In the genomic region with DNA sequence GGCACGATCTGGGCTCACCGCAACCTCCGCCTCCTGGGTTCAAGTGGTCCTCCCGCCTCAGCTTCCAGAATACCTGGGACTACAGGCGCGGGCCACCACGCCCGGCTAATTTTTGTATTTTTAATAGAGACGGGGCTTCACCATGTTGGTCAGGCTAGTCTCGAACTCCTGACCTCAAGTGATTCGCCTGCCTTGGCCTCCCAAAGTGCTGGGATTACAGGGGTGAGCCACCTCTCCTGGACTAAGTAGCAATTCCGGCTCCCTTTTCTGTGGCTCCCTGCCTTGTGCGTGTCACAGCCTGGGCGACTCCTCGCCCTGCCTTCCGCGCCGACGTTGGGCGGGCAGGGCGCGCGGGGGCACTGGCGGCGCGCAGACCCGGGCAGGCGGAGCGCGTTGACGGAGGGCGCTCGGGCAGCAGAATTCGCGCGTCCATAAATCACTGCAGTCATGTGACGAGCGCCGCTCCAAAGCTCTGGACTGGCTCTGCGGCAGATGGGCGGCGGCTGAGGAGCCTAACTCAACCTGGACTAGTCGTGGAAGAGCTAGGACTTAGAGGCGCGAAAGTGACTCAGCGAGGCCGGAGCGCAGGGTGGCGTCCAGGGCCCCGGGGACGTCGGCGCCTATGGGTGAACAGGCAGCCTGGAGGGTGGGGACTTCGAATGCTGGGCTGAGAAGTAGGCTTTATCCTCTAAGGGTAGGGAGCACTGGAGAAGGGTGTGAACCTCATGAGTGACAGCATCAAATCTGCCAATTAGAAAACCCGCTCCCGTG, we compare ENCODE assay signal across 9 cellular contexts. TPM values are rescaled to one million over a fixed set of nuclear protein-coding genes. Genes with fewer than 3 reads are reported as not detected.
A peak's percentile ranks its signal among the peaks of the same experiment; 100 is the strongest.
DNase-seq lines count a peak whose midpoint lies in the region; ATAC-seq, FAIRE-seq and TF ChIP-seq lines count a peak whose summit lies in the region.
"Had no signal": no experiment of that assay in that cellular context is flagged by ENCODE, and none has a peak within 500 bp of the region (broad histone marks: within the 10 kb centered on the region; RNA-seq: fewer than 3 reads in every experiment).

No MANE protein-coding gene starts in this region.

- CTCF ChIA-PET in HepG2 (lab: Yijun Ruan, JAX; ENCODE audit: low intra/inter-chr PET ratio, low total read pairs) = no interaction called here

- H3K27me3 ChIP-seq in RWPE2 (ENCODE audit: insufficient read depth, poor library complexity, severe bottlenecking) = no peaks in the 10 kb centered on the region
- H3K27me3 ChIP-seq in HepG2 (ENCODE audit: control insufficient read depth in 1 of 2, insufficient read depth in 2 of 2, low read length in 2 of 2) = no peaks in the 10 kb centered on the region
- H3K27me3 ChIP-seq in stomach = no peaks in the 10 kb centered on the region

- H3K9me3 ChIP-seq in RWPE2 (ENCODE audit: severe bottlenecking) = no peaks in the 10 kb centered on the region
- H3K9me3 ChIP-seq in HepG2 (ENCODE audit: low read length) = no peaks in the 10 kb centered on the region
- H3K9me3 ChIP-seq in stomach = no peaks in the 10 kb centered on the region

- intact Hi-C loops in HepG2 (cut with micrococcal nuclease; ENCODE audit: unreplicated experiment) = no loop called here
- intact Hi-C loops in stomach (cut with DNase I; ENCODE audit: low total_unique reads) = no loop called here

- H4K20me1 ChIP-seq in HepG2 (ENCODE audit: insufficient read depth, low read length) = no peaks in the 10 kb centered on the region

- TF ChIP-seq CTCF in RWPE2 (IDR thresholded peaks at IDR 0.05; ENCODE audit: poor library complexity, severe bottlenecking) (peak; percentile 13), HepG2 (CRISPR knock-in tag; IDR thresholded peaks at IDR 0.05) (no peak), stomach (IDR thresholded peaks at IDR 0.05) (peak in 1 of 7 experiments; percentile 29)

- H3K36me3 ChIP-seq in RWPE2 (ENCODE audit: low read depth) (peaks cover 21% of the 10 kb centered on the region), HepG2 (replicated peaks in 1 of 2; ENCODE audit: control insufficient read depth in 1 of 2, insufficient read depth in 2 of 2, low read length in 2 of 2) (peaks cover 2 to 11% of the 10 kb centered on the region in 2 experiments; a peak in 1 of 5 replicates), stomach (peaks cover 0 to 19% (median 15%) of the 10 kb centered on the region in 4 donors)

- WGBS in HepG2 (ENCODE audit: low lambda C conversion rate) = 96% methylated on average over 56 of the region's 56 CpGs
- WGBS in stomach, 5 donors = 9 to 16% (median 13%) methylated on average over 36 to 56 of the region's 56 CpGs

- no peak overlapping the region for H3K9ac ChIP-seq in HepG2 (ENCODE audit: insufficient read depth, low read depth, low read length)

- in situ Hi-C loops in HepG2 (cut with HindIII; ENCODE audit: extremely low pct_ligation_motif_present, low pct_unique_long_range_greater_than_20kb) = no loop called here

- DNase-seq in NCI-H2107 (lab: John Stamatoyannopoulos, UW) (peak; percentile 50), NCI-H2107 treated with DMSO at 0.1 percent for 48 hours (lab: John Stamatoyannopoulos, UW; ENCODE audit: unreplicated experiment) (no peak), HUDEP-2 (lab: John Stamatoyannopoulos, UW; ENCODE audit: unreplicated experiment in 76 of 76) (peak in 50 of 76 experiments; percentile 4 to 64 (median 37)), RWPE2 (ENCODE audit: low spot score) (peak; percentile 89), HepG2 (ENCODE audit: low spot score) (no peak), stomach (peak; percentile 87), NCI-H1694 treated with DMSO at 0.1 percent for 48 hours (lab: John Stamatoyannopoulos, UW) (no peak)

- H3K27ac ChIP-seq in RWPE2 (ENCODE audit: poor library complexity, severe bottlenecking) (peak overlapping the region; percentile 58), cingulate gyrus (ENCODE audit: low read depth, low read length) (peak overlapping the region; percentile 41), HepG2 (ENCODE audit: extremely low read length, insufficient read depth, low read length) (no peak overlapping the region), stomach (peak overlapping the region; percentile 88 to 97 (median 94))

- H2AFZ ChIP-seq in HepG2 (ENCODE audit: low read length) = no peak overlapping the region

- no peak for FAIRE-seq in HepG2 (lab: Jason Lieb, UNC)
- FAIRE-seq: A204.1 had no signal

- no peak overlapping the region for H3K4me2 ChIP-seq in HepG2 (ENCODE audit: low read depth, low read length)

- TF ChIP-seq RAD21 in HepG2 (CRISPR knock-in tag; IDR thresholded peaks at IDR 0.05) = no peak

- H3K4me3 ChIP-seq in RWPE2 (ENCODE audit: severe bottlenecking) (peak overlapping the region; percentile 89), HepG2 (replicated peaks in 1 of 3; ENCODE audit: insufficient read depth in 1 of 3, low read depth in 2 of 3, low read length in 3 of 3) (no peak overlapping the region), stomach (peak overlapping the region; percentile 66 to 97 (median 86))

- POLR2A ChIA-PET in HepG2 (lab: Yijun Ruan, JAX) = no interaction called here

- peaks cover 9% of the 10 kb centered on the region for H3K79me2 ChIP-seq in HepG2 (ENCODE audit: insufficient read depth, low read length)

- TF ChIP-seq EP300 in HepG2 (IDR thresholded peaks at IDR 0.05; ENCODE audit: low read depth in 2 of 2, low read length in 2 of 2) = no peak
- TF ChIP-seq EP300 in HepG2 (CRISPR knock-in tag; IDR thresholded peaks at IDR 0.05; ENCODE audit: borderline replicate concordance) = no peak
- TF ChIP-seq EP300 in stomach (IDR thresholded peaks at IDR 0.05) = no peak

- TF ChIP-seq POLR2A in HepG2 (IDR thresholded peaks at IDR 0.05; ENCODE audit: insufficient read depth in 1 of 2, low read depth in 2 of 2, low read length in 2 of 2) (no peak), stomach (IDR thresholded peaks at IDR 0.05) (no peak)

- peak; percentile 83 for ATAC-seq in RWPE2 (ENCODE audit: low read depth)
- no peak for ATAC-seq in HepG2

- H3K4me1 ChIP-seq in RWPE2 (ENCODE audit: insufficient read depth, poor library complexity, severe bottlenecking) (peaks cover 2% of the 10 kb centered on the region), HepG2 (ENCODE audit: insufficient read depth, low read length) (peaks cover 11% of the 10 kb centered on the region), stomach (peaks cover 20 to 40% (median 30%) of the 10 kb centered on the region in 4 donors)

- BruUV-seq in HepG2 (replicated peaks; lab: Mats Ljungman, UMichigan) = no TSS peak

RNA-seq across cellular contexts. Expression of gene CIZ1, which starts 1.4 kb away (rescaled TPM):
- total RNA-seq in HepG2 (2016; rRNA removed; fragmentation: Illumina TruSeq; extraction: Trizol) = 25.8 and 30.6 TPM in 2 replicates
- total RNA-seq in HepG2 (2016; cell fraction: cytosol; rRNA removed; fragmentation: Illumina TruSeq; extraction: Trizol; ENCODE audit: low read depth) = 36.1 and 38.7 TPM in 2 replicates
- total RNA-seq in HepG2 (2016; cell fraction: insoluble cytoplasmic fraction; rRNA removed; fragmentation: Illumina TruSeq; extraction: Trizol) = 18.6 and 29.5 TPM in 2 replicates
- total RNA-seq in HepG2 (2016; cell fraction: membrane; rRNA removed; fragmentation: Illumina TruSeq; extraction: Trizol) = 57.5 and 63.8 TPM in 2 replicates
- total RNA-seq in HepG2 (2016; cell fraction: nucleus; rRNA removed; fragmentation: Illumina TruSeq; extraction: Trizol) = 29.5 and 33.7 TPM in 2 replicates
- polyA plus RNA-seq in HepG2 (2011; rRNA removed) = 50.3 and 54.7 TPM in 2 replicates
- 20.5 and 28.3 TPM in 2 replicates for polyA plus RNA-seq in HepG2 (2011; cell fraction: cytosol; rRNA removed)
- polyA plus RNA-seq in HepG2 (2011; cell fraction: nucleus; rRNA removed) = 114 and 121 TPM in 2 replicates
- 52.9 and 73.1 TPM in 2 replicates for polyA plus RNA-seq in HepG2 (2012)
- 70.7 and 77.7 TPM in 2 replicates for polyA plus RNA-seq in HepG2 (2016; cell fraction: cytosol; fragmentation: Illumina TruSeq; extraction: Trizol; ENCODE audit: low read depth)
- polyA plus RNA-seq in HepG2 (2016; cell fraction: insoluble cytoplasmic fraction; fragmentation: Illumina TruSeq; extraction: Trizol; ENCODE audit: low read depth) = 39.9 and 54.4 TPM in 2 replicates
- 97.4 and 105 TPM in 2 replicates for polyA plus RNA-seq in HepG2 (2016; cell fraction: membrane; fragmentation: Illumina TruSeq; extraction: Trizol; ENCODE audit: low read depth)
- 115 and 119 TPM in 2 replicates for polyA plus RNA-seq in HepG2 (2016; cell fraction: nucleus; fragmentation: Illumina TruSeq; extraction: Trizol; ENCODE audit: insufficient read depth, low read depth)
- 51.1 and 193 TPM in 2 replicates for polyA minus RNA-seq in HepG2 (2011; rRNA and poly(A)+ RNA removed; ENCODE audit: low replicate concordance)
- polyA minus RNA-seq in HepG2 (2011; cell fraction: cytosol; rRNA and poly(A)+ RNA removed) = 20.0 and 26.1 TPM in 2 replicates
- 18.0 and 23.8 TPM in 2 replicates for polyA minus RNA-seq in HepG2 (2011; cell fraction: nucleus; rRNA and poly(A)+ RNA removed)
- 100 to 1,000 TPM in 1 of 5 donors, 10 to 100 TPM in 4; 15.2 to 217 (median 62.2) TPM for total RNA-seq in stomach
- polyA plus RNA-seq in stomach = 10 to 100 TPM; 41.0 to 62.7 (median 49.0) TPM

RNA-seq across cellular contexts. Expression of gene DNM1, which starts 10.4 kb away (rescaled TPM):
- total RNA-seq in HepG2 (2016; rRNA removed; fragmentation: Illumina TruSeq; extraction: Trizol) = 0.13 and 0.15 TPM in 2 replicates
- total RNA-seq in HepG2 (2016; cell fraction: cytosol; rRNA removed; fragmentation: Illumina TruSeq; extraction: Trizol; ENCODE audit: low read depth) = 0.10 TPM in 1 of 2 replicates, not detected in the other
- total RNA-seq in HepG2 (2016; cell fraction: insoluble cytoplasmic fraction; rRNA removed; fragmentation: Illumina TruSeq; extraction: Trizol) = 0.15 TPM in 1 of 2 replicates, not detected in the other
- 0.21 TPM in 1 of 2 replicates, not detected in the other for total RNA-seq in HepG2 (2016; cell fraction: membrane; rRNA removed; fragmentation: Illumina TruSeq; extraction: Trizol)
- total RNA-seq in HepG2 (2016; cell fraction: nucleus; rRNA removed; fragmentation: Illumina TruSeq; extraction: Trizol) = 0.22 and 0.38 TPM in 2 replicates
- polyA plus RNA-seq in HepG2 (2011; rRNA removed) = 0.58 and 0.91 TPM in 2 replicates
- 0.10 and 0.23 TPM in 2 replicates for polyA plus RNA-seq in HepG2 (2011; cell fraction: cytosol; rRNA removed)
- 5.5 and 6.4 TPM in 2 replicates for polyA plus RNA-seq in HepG2 (2011; cell fraction: nucleus; rRNA removed)
- 1.1 and 1.8 TPM in 2 replicates for polyA plus RNA-seq in HepG2 (2012)
- 0.06 and 2.2 TPM in 2 replicates for polyA plus RNA-seq in HepG2 (2016; cell fraction: cytosol; fragmentation: Illumina TruSeq; extraction: Trizol; ENCODE audit: low read depth)
- 0.17 and 0.45 TPM in 2 replicates for polyA plus RNA-seq in HepG2 (2016; cell fraction: insoluble cytoplasmic fraction; fragmentation: Illumina TruSeq; extraction: Trizol; ENCODE audit: low read depth)
- polyA plus RNA-seq in HepG2 (2016; cell fraction: membrane; fragmentation: Illumina TruSeq; extraction: Trizol; ENCODE audit: low read depth) = 0.13 TPM in 1 of 2 replicates, not detected in the other
- 0.47 and 1.9 TPM in 2 replicates for polyA plus RNA-seq in HepG2 (2016; cell fraction: nucleus; fragmentation: Illumina TruSeq; extraction: Trizol; ENCODE audit: insufficient read depth, low read depth)
- 2.0 and 4.0 TPM in 2 replicates for polyA minus RNA-seq in HepG2 (2011; rRNA and poly(A)+ RNA removed; ENCODE audit: low replicate concordance)
- polyA minus RNA-seq in HepG2 (2011; cell fraction: cytosol; rRNA and poly(A)+ RNA removed) = 0.69 TPM in 1 of 2 replicates, not detected in the other
- polyA minus RNA-seq in HepG2 (2011; cell fraction: nucleus; rRNA and poly(A)+ RNA removed) = 5.0 and 6.2 TPM in 2 replicates
- 10 to 100 TPM; 20.1 to 60.8 (median 25.0) TPM for total RNA-seq in stomach
- polyA plus RNA-seq in stomach = 1 to 10 TPM; 2.3 to 4.8 (median 3.5) TPM

RNA-seq across cellular contexts. Expression of gene BBLN, which starts 32.7 kb away (rescaled TPM):
- total RNA-seq in HepG2 (2016; rRNA removed; fragmentation: Illumina TruSeq; extraction: Trizol) (22.2 and 33.1 TPM in 2 replicates), stomach (100 to 1,000 TPM in 2 of 5 donors, 10 to 100 TPM in 2, not detected in 1; 17.8 to 193 (median 113) TPM)
- 146 and 177 TPM in 2 replicates for total RNA-seq in HepG2 (2016; cell fraction: cytosol; rRNA removed; fragmentation: Illumina TruSeq; extraction: Trizol; ENCODE audit: low read depth)
- 17.4 and 30.2 TPM in 2 replicates for total RNA-seq in HepG2 (2016; cell fraction: insoluble cytoplasmic fraction; rRNA removed; fragmentation: Illumina TruSeq; extraction: Trizol)
- 86.9 and 114 TPM in 2 replicates for total RNA-seq in HepG2 (2016; cell fraction: membrane; rRNA removed; fragmentation: Illumina TruSeq; extraction: Trizol)
- 11.7 and 11.9 TPM in 2 replicates for total RNA-seq in HepG2 (2016; cell fraction: nucleus; rRNA removed; fragmentation: Illumina TruSeq; extraction: Trizol)
- polyA plus RNA-seq in HepG2 (2011; rRNA removed) (27.6 and 29.5 TPM in 2 replicates), stomach (100 to 1,000 TPM; 108 to 161 (median 147) TPM)
- 25.8 and 50.8 TPM in 2 replicates for polyA plus RNA-seq in HepG2 (2011; cell fraction: cytosol; rRNA removed)
- polyA plus RNA-seq in HepG2 (2011; cell fraction: nucleus; rRNA removed) = 19.2 and 22.8 TPM in 2 replicates
- 13.4 and 25.7 TPM in 2 replicates for polyA plus RNA-seq in HepG2 (2012)
- polyA plus RNA-seq in HepG2 (2016; cell fraction: cytosol; fragmentation: Illumina TruSeq; extraction: Trizol; ENCODE audit: low read depth) = 235 and 253 TPM in 2 replicates
- 19.0 and 25.9 TPM in 2 replicates for polyA plus RNA-seq in HepG2 (2016; cell fraction: insoluble cytoplasmic fraction; fragmentation: Illumina TruSeq; extraction: Trizol; ENCODE audit: low read depth)
- polyA plus RNA-seq in HepG2 (2016; cell fraction: membrane; fragmentation: Illumina TruSeq; extraction: Trizol; ENCODE audit: low read depth) = 124 and 129 TPM in 2 replicates
- polyA plus RNA-seq in HepG2 (2016; cell fraction: nucleus; fragmentation: Illumina TruSeq; extraction: Trizol; ENCODE audit: insufficient read depth, low read depth) = 21.4 TPM in 2 replicates
- 17.1 and 32.9 TPM in 2 replicates for polyA minus RNA-seq in HepG2 (2011; rRNA and poly(A)+ RNA removed; ENCODE audit: low replicate concordance)
- polyA minus RNA-seq in HepG2 (2011; cell fraction: cytosol; rRNA and poly(A)+ RNA removed) = 13.6 and 21.6 TPM in 2 replicates
- polyA minus RNA-seq in HepG2 (2011; cell fraction: nucleus; rRNA and poly(A)+ RNA removed) = 4.8 and 7.1 TPM in 2 replicates

RNA-seq across cellular contexts. Expression of gene LCN2, which starts 43.5 kb away (rescaled TPM):
- total RNA-seq in HepG2 (2016; rRNA removed; fragmentation: Illumina TruSeq; extraction: Trizol) (0.34 and 0.38 TPM in 2 replicates), stomach (100 to 1,000 TPM in 3 of 5 donors, 10 to 100 TPM in 1, not detected in 1; 10.8 to 756 (median 444) TPM)
- 0.40 TPM in 1 of 2 replicates, not detected in the other for total RNA-seq in HepG2 (2016; cell fraction: cytosol; rRNA removed; fragmentation: Illumina TruSeq; extraction: Trizol; ENCODE audit: low read depth)
- 0.24 TPM in 1 of 2 replicates, not detected in the other for total RNA-seq in HepG2 (2016; cell fraction: insoluble cytoplasmic fraction; rRNA removed; fragmentation: Illumina TruSeq; extraction: Trizol)
- total RNA-seq in HepG2 (2016; cell fraction: membrane; rRNA removed; fragmentation: Illumina TruSeq; extraction: Trizol) = 0.34 and 0.38 TPM in 2 replicates
- not detected in 2 replicates for total RNA-seq in HepG2 (2016; cell fraction: nucleus; rRNA removed; fragmentation: Illumina TruSeq; extraction: Trizol)
- polyA plus RNA-seq in HepG2 (2011; rRNA removed) (1.4 and 2.3 TPM in 2 replicates), stomach (100 to 1,000 TPM in 2 of 3 donors, 10 to 100 TPM in 1; 33.1 to 922 (median 369) TPM)
- polyA plus RNA-seq in HepG2 (2011; cell fraction: cytosol; rRNA removed) = 0.93 and 2.4 TPM in 2 replicates
- polyA plus RNA-seq in HepG2 (2011; cell fraction: nucleus; rRNA removed) = 4.4 and 6.2 TPM in 2 replicates
- 1.5 and 1.7 TPM in 2 replicates for polyA plus RNA-seq in HepG2 (2012)
- polyA plus RNA-seq in HepG2 (2016; cell fraction: cytosol; fragmentation: Illumina TruSeq; extraction: Trizol; ENCODE audit: low read depth) = 0.69 and 0.92 TPM in 2 replicates
- polyA plus RNA-seq in HepG2 (2016; cell fraction: insoluble cytoplasmic fraction; fragmentation: Illumina TruSeq; extraction: Trizol; ENCODE audit: low read depth) = 0.71 and 0.76 TPM in 2 replicates
- polyA plus RNA-seq in HepG2 (2016; cell fraction: membrane; fragmentation: Illumina TruSeq; extraction: Trizol; ENCODE audit: low read depth) = 0.49 and 0.63 TPM in 2 replicates
- 1.7 and 3.0 TPM in 2 replicates for polyA plus RNA-seq in HepG2 (2016; cell fraction: nucleus; fragmentation: Illumina TruSeq; extraction: Trizol; ENCODE audit: insufficient read depth, low read depth)
- 0.44 and 0.52 TPM in 2 replicates for polyA minus RNA-seq in HepG2 (2011; rRNA and poly(A)+ RNA removed; ENCODE audit: low replicate concordance)
- 0.99 TPM in 1 of 2 replicates, not detected in the other for polyA minus RNA-seq in HepG2 (2011; cell fraction: cytosol; rRNA and poly(A)+ RNA removed)
- polyA minus RNA-seq in HepG2 (2011; cell fraction: nucleus; rRNA and poly(A)+ RNA removed) = not detected in 2 replicates

Comparison
In these comparisons a context has a peak if more than half of its experiments do, and no peak if none do; other contexts are left out.
1. DNase-seq: peak in NCI-H2107 (single experiment), HUDEP-2 (50 of 76), RWPE2 (single experiment) and stomach (single experiment); none in NCI-H2107 treated with DMSO at 0.1 percent for 48 hours (single experiment), HepG2 (single experiment) and NCI-H1694 treated with DMSO at 0.1 percent for 48 hours (single experiment).
2. H3K4me3 ChIP-seq: peak in RWPE2 (single experiment) and stomach (4 of 4); none in HepG2 (0 of 3).
3. RNA of gene DNM1, which starts 10.4 kb away (total RNA-seq): 20.1 to 60.8 TPM in stomach; 0.10 to 0.38 TPM in HepG2; every median in the first group is over 10 times any median in the second.